Comparison of ENCODE assay signal across 8 cellular contexts in genomic region chr9:137077010-137077747, GRCh38. TPM values are rescaled to one million over a fixed set of nuclear protein-coding genes. Genes with fewer than 3 reads are reported as not detected.
DNase-seq lines count a peak whose midpoint lies in the region; ATAC-seq and TF ChIP-seq lines count a peak whose summit lies in the region.

Gene UAP1L1 (plus strand): TSS chr9:137077517. CDS start chr9:137077533, 16 bp downstream.

- WGBS in mesodermal cell (ENCODE audit: insufficient coverage in 2 of 2), 2 experiments = 7 to 8% methylated on average over 13 to 41 of the region's 87 CpGs

- peak; percentile 45 for DNase-seq in Calu3
- peak; percentile 27 for DNase-seq in MV-4-11 (lab: John Stamatoyannopoulos, UW)
- peak; percentile 85 for DNase-seq in activated CD8-positive, alpha-beta memory T cell treated with anti-CD3 and anti-CD28 coated beads for 24 hours
- DNase-seq in endothelial cell (ENCODE audit: low spot score) = peak; percentile 39
- DNase-seq in stimulated activated naive CD8-positive, alpha-beta T cell treated with anti-CD3 and anti-CD28 coated beads, Interleukin-15, amount 100 ng/mL, for 72 hours = peak; percentile 62 to 66

- H3K9me3 Mint-ChIP-seq in Calu3 (ENCODE audit: low read depth, unreplicated experiment) = no peaks in the 10 kb centered on the region
- no peaks in the 10 kb centered on the region for H3K9me3 Mint-ChIP-seq in endothelial cell (ENCODE audit: unreplicated experiment)
- no peaks in the 10 kb centered on the region for H3K9me3 Mint-ChIP-seq in stimulated activated naive CD8-positive, alpha-beta T cell treated with anti-CD3 and anti-CD28 coated beads, Interleukin-15, amount 100 ng/mL, for 72 hours

- ATAC-seq in GM21576 (IDR thresholded peaks at IDR 0.05; ENCODE audit: unreplicated experiment) = peak; percentile 56
- ATAC-seq in stimulated activated naive CD8-positive, alpha-beta T cell treated with anti-CD3 and anti-CD28 coated beads, Interleukin-15, amount 100 ng/mL, for 72 hours = peak; percentile 77
- ATAC-seq in GM19395 (IDR thresholded peaks at IDR 0.05; ENCODE audit: unreplicated experiment) = no peak

- intact Hi-C loops in Calu3 (cut with micrococcal nuclease; ENCODE audit: unreplicated experiment) = no loop called here

- CTCF ChIA-PET in Calu3 (lab: Charles Lee) = no interaction called here

- H3K27me3 Mint-ChIP-seq in Calu3 (ENCODE audit: unreplicated experiment) = no peaks in the 10 kb centered on the region
- peaks cover 25% of the 10 kb centered on the region for H3K27me3 Mint-ChIP-seq in endothelial cell (ENCODE audit: unreplicated experiment)
- H3K27me3 Mint-ChIP-seq in stimulated activated naive CD8-positive, alpha-beta T cell treated with anti-CD3 and anti-CD28 coated beads, Interleukin-15, amount 100 ng/mL, for 72 hours = no peaks in the 10 kb centered on the region

- no peaks in the 10 kb centered on the region for H3K4me1 Mint-ChIP-seq in Calu3 (ENCODE audit: low read depth, unreplicated experiment)
- no peaks in the 10 kb centered on the region for H3K4me1 Mint-ChIP-seq in endothelial cell (ENCODE audit: unreplicated experiment)
- H3K4me1 Mint-ChIP-seq in stimulated activated naive CD8-positive, alpha-beta T cell treated with anti-CD3 and anti-CD28 coated beads, Interleukin-15, amount 100 ng/mL, for 72 hours = peaks cover 22% of the 10 kb centered on the region

- peak within 1 kb of the TSS; percentile 47 for H3K4me3 ChIP-seq in mesodermal cell (ENCODE audit: extremely low read depth, insufficient read depth, low read length, poor library complexity, severe bottlenecking)

- H3K4me3 Mint-ChIP-seq in Calu3 (ENCODE audit: low read depth, unreplicated experiment) = peak within 1 kb of the TSS; percentile 52
- no peak within 1 kb of the TSS for H3K4me3 Mint-ChIP-seq in endothelial cell (ENCODE audit: unreplicated experiment)
- H3K4me3 Mint-ChIP-seq in stimulated activated naive CD8-positive, alpha-beta T cell treated with anti-CD3 and anti-CD28 coated beads, Interleukin-15, amount 100 ng/mL, for 72 hours = peak within 1 kb of the TSS; percentile 80 to 87

- peaks cover 4% of the 10 kb centered on the region for H3K36me3 ChIP-seq in mesodermal cell (ENCODE audit: control insufficient read depth, insufficient read depth, low read length)

- no peaks in the 10 kb centered on the region for H3K9me3 ChIP-seq in mesodermal cell (ENCODE audit: control insufficient read depth, low read length)

- TF ChIP-seq CTCF in Calu3 (IDR thresholded peaks at IDR 0.05; ENCODE audit: unreplicated experiment) = no peak
- TF ChIP-seq CTCF in endothelial cell (IDR thresholded peaks at IDR 0.05; ENCODE audit: unreplicated experiment) = no peak

- no peak within 1 kb of the TSS for H3K27ac ChIP-seq in mesodermal cell (ENCODE audit: low read depth, low read length, severe bottlenecking)

- peaks cover 9% of the 10 kb centered on the region for H3K4me1 ChIP-seq in mesodermal cell (ENCODE audit: control insufficient read depth, insufficient read depth, low read length, poor library complexity, severe bottlenecking)

- H3K27ac Mint-ChIP-seq in Calu3 (ENCODE audit: unreplicated experiment) = no peak within 1 kb of the TSS
- H3K27ac Mint-ChIP-seq in endothelial cell (ENCODE audit: unreplicated experiment) = peak within 1 kb of the TSS; percentile 24
- peak within 1 kb of the TSS in 1 of 2 donors; percentile 89 for H3K27ac Mint-ChIP-seq in stimulated activated naive CD8-positive, alpha-beta T cell treated with anti-CD3 and anti-CD28 coated beads, Interleukin-15, amount 100 ng/mL, for 72 hours

- BruUV-seq in Calu3 (replicated peaks; lab: Mats Ljungman, UMichigan) = no TSS peak

- H3K36me3 Mint-ChIP-seq in Calu3 (ENCODE audit: insufficient read depth, unreplicated experiment) = no peaks in the 10 kb centered on the region
- no peaks in the 10 kb centered on the region for H3K36me3 Mint-ChIP-seq in endothelial cell (ENCODE audit: low read depth, unreplicated experiment)

RNA-seq across cellular contexts. Expression of gene UAP1L1, which starts in this region (rescaled TPM):
- total RNA-seq in Calu3 (2022) = 9.1 and 10.8 TPM in 2 replicates
- total RNA-seq in endothelial cell (ENCODE audit: unreplicated experiment) = 3.2 TPM
- 5.8 TPM for polyA plus RNA-seq in mesodermal cell (2013, experiment 1 of 2)
- 5.2 TPM for polyA plus RNA-seq in mesodermal cell (2013, experiment 2 of 2)

Comparison
In these comparisons a context has a peak if more than half of its experiments do, and no peak if none do; other contexts are left out.
1. DNase-seq: peak in every context shown above with its lines; median percentile 85 in activated CD8-positive, alpha-beta memory T cell treated with anti-CD3 and anti-CD28 coated beads for 24 hours; 64 in stimulated activated naive CD8-positive, alpha-beta T cell treated with anti-CD3 and anti-CD28 coated beads, Interleukin-15, amount 100 ng/mL, for 72 hours; 45 in Calu3; 39 in endothelial cell; 27 in MV-4-11.